8 cellular contexts compared by ENCODE assay signal in the genomic region with DNA sequence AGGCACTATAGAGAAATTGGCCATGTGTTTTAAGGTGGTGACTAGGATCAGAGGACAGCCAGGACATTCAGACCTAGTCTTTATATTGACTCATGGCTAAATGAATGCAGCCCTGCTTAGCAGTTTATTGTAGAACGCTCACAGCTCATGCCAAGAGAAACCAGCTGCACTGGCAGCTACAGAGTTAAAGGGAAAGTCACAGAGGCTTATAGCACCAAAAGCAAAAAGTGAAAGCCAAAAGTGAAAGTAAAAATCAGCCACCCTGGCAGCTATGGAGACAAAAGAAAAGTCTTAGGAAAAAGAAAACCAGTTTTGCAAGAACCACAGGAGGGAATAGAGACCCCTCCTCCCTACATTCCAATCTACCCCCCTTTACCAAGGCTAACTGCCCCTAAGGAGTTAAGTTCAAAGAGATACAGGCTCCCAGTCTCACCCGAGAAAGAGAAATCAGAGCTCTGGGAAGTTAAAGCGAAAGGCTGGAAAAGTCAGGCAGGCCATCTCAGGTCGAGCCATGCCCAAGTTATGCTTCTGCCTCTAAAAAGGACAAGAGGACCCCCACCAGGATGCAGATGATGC.
DNase-seq lines count a peak whose midpoint lies in the region; ATAC-seq and TF ChIP-seq lines count a peak whose summit lies in the region.

No MANE protein-coding gene starts in this region.

- CTCF ChIA-PET in naive thymus-derived CD4-positive, alpha-beta T cell (lab: Charles Lee) = interaction anchor here (1.1 to 1.9 kb wide), 2 partner anchors 99 to 122 kb away, joined by 4 to 5 read pairs; a partner anchor contains a TSS

- H3K27ac ChIP-seq in naive thymus-derived CD4-positive, alpha-beta T cell (ENCODE audit: low read depth, low read length) = peak overlapping the region; percentile 73

- intact Hi-C loops in naive thymus-derived CD4-positive, alpha-beta T cell (cut with micrococcal nuclease) = loop anchor here in 1 of 2 donors (1.0 to 10.0 kb wide), 4 partner anchors 24 to 160 kb away; a partner anchor contains a TSS

- peak; percentile 67 for ATAC-seq in naive thymus-derived CD4-positive, alpha-beta T cell
- no peak for ATAC-seq in HG03439 (IDR thresholded peaks at IDR 0.05; ENCODE audit: unreplicated experiment)

- peaks cover 6% of the 10 kb centered on the region for H3K4me1 Mint-ChIP-seq in endothelial cell (ENCODE audit: unreplicated experiment)
- peaks cover 17 to 31% (median 21%) of the 10 kb centered on the region in 7 donors for H3K4me1 Mint-ChIP-seq in naive thymus-derived CD4-positive, alpha-beta T cell

- no peaks in the 10 kb centered on the region for H3K36me3 ChIP-seq in naive thymus-derived CD4-positive, alpha-beta T cell (ENCODE audit: control insufficient read depth in 2 of 3, insufficient read depth in 3 of 3, low read length in 3 of 3)

- H3K4me1 ChIP-seq in naive thymus-derived CD4-positive, alpha-beta T cell (ENCODE audit: control insufficient read depth in 2 of 2, insufficient read depth in 2 of 2, low read length in 2 of 2) = peaks cover 0 to 9% of the 10 kb centered on the region in 2 donors

- peak overlapping the region; percentile 78 for H3K4me3 Mint-ChIP-seq in endothelial cell (ENCODE audit: unreplicated experiment)
- H3K4me3 Mint-ChIP-seq in naive thymus-derived CD4-positive, alpha-beta T cell = peak overlapping the region; percentile 80 to 96 (median 92)

- TF ChIP-seq CTCF in endothelial cell (IDR thresholded peaks at IDR 0.05; ENCODE audit: unreplicated experiment) = no peak

- peak; percentile 20 for DNase-seq in NCI-H748 (lab: John Stamatoyannopoulos, UW; ENCODE audit: unreplicated experiment)
- DNase-seq in NCI-H748 treated with DMSO at 0.1 percent for 48 hours (lab: John Stamatoyannopoulos, UW) = no peak
- DNase-seq in RPMI7951 (ENCODE audit: low read depth) = peak; percentile 57
- DNase-seq in endothelial cell (ENCODE audit: low spot score) = no peak
- DNase-seq in naive thymus-derived CD4-positive, alpha-beta T cell = peak in 6 of 9 donors; percentile 24 to 55 (median 49)
- DNase-seq in NK-92 treated with Interleukin-12 subunit alpha and Interleukin-12 subunit beta, amount 100 ng/mL, for 24 hours (lab: John Stamatoyannopoulos, UW) = no peak
- DNase-seq in islet precursor cell = no peak

- H3K9me3 Mint-ChIP-seq in endothelial cell (ENCODE audit: unreplicated experiment) = no peaks in the 10 kb centered on the region
- peaks cover 0 to 13% (median 0%) of the 10 kb centered on the region in 11 donors for H3K9me3 Mint-ChIP-seq in naive thymus-derived CD4-positive, alpha-beta T cell

- peak overlapping the region; percentile 65 for H3K4me3 ChIP-seq in naive thymus-derived CD4-positive, alpha-beta T cell (ENCODE audit: low read length)

- H3K9me3 ChIP-seq in naive thymus-derived CD4-positive, alpha-beta T cell (ENCODE audit: control insufficient read depth in 2 of 3, low read length in 3 of 3) = no peaks in the 10 kb centered on the region

- POLR2A ChIA-PET in naive thymus-derived CD4-positive, alpha-beta T cell (lab: Charles Lee) = interaction anchor here (0.8 to 1.9 kb wide), 7 partner anchors 13 to 1935 kb away, joined by 3 to 22 read pairs (median 9); a partner anchor contains a TSS

- no peaks in the 10 kb centered on the region for H3K36me3 Mint-ChIP-seq in endothelial cell (ENCODE audit: low read depth, unreplicated experiment)
- H3K36me3 Mint-ChIP-seq in naive thymus-derived CD4-positive, alpha-beta T cell = peaks cover 0 to 5% (median 4%) of the 10 kb centered on the region in 5 donors

- peak overlapping the region; percentile 25 for H3K27ac Mint-ChIP-seq in endothelial cell (ENCODE audit: unreplicated experiment)
- peak overlapping the region; percentile 84 to 97 (median 96) for H3K27ac Mint-ChIP-seq in naive thymus-derived CD4-positive, alpha-beta T cell

- no peaks in the 10 kb centered on the region for H3K27me3 ChIP-seq in naive thymus-derived CD4-positive, alpha-beta T cell (ENCODE audit: control insufficient read depth in 2 of 2, insufficient read depth in 2 of 2, low read length in 2 of 2)

- peaks cover 9% of the 10 kb centered on the region for H3K27me3 Mint-ChIP-seq in endothelial cell (ENCODE audit: unreplicated experiment)
- no peaks in the 10 kb centered on the region for H3K27me3 Mint-ChIP-seq in naive thymus-derived CD4-positive, alpha-beta T cell

Comparison
In these comparisons a context has a peak if more than half of its experiments do, and no peak if none do; other contexts are left out.
1. DNase-seq: peak in NCI-H748 (single experiment), RPMI7951 (single experiment) and naive thymus-derived CD4-positive, alpha-beta T cell (6 of 9); none in NCI-H748 treated with DMSO at 0.1 percent for 48 hours (single experiment), endothelial cell (single experiment), NK-92 treated with Interleukin-12 subunit alpha and Interleukin-12 subunit beta, amount 100 ng/mL, for 24 hours (single experiment) and islet precursor cell (single experiment).